Comparison of ENCODE assay signal across 27 cellular contexts in the genomic region with DNA sequence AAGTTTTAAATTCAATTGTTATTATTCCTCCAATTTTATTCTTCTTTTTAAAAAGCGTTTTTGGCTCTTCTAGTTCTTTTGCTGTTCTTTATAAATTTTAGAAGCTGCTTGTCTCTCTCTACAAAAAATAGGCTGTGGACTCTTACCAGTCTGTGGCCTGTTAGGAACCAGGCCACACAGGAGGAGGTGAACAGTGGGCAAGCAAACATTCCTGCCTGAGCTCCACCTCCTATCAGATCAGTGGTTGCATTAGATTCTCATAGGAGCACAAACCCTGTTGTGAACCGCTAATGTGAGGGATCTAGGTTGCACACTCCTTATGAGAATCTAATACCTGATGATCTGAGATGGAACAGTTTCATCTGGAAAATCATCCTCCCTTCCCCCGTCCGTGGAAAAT.
"Had no signal": no experiment of that assay in that cellular context is flagged by ENCODE, and none has a peak within 500 bp of the region (broad histone marks: within the 10 kb centered on the region; RNA-seq: fewer than 3 reads in every experiment).

No MANE protein-coding gene starts in this region.

- FAIRE-seq: RCC 7860 had no signal

- DNase-seq: activated CD4-positive, alpha-beta T cell treated with anti-CD3 and anti-CD28 coated beads, Interleukin-2, amount 10 ng/mL, durations not matched to agents 24 days and 14 days; activated CD4-positive, alpha-beta T cell treated with anti-CD3 and anti-CD28 coated beads, Interleukin-2, amount 50 U/mL, for 4 hours; activated CD8-positive, alpha-beta T cell treated with anti-CD3 and anti-CD28 coated beads for 36 hours; activated effector memory CD4-positive, alpha-beta T cell treated with anti-CD3 and anti-CD28 coated beads, Interleukin-2, amount 50 U/mL, for 16 hours; activated naive CD4-positive, alpha-beta T cell; activated naive CD4-positive, alpha-beta T cell treated with anti-CD3 and anti-CD28 coated beads, Interleukin-2, amount 50 U/mL, for 16 hours; activated naive CD8-positive, alpha-beta T cell treated with anti-CD3 and anti-CD28 coated beads for 36 hours; activated T-cell treated with anti-CD3 and anti-CD28 coated beads, Interleukin-2, amount 50 U/mL, for 1 hour; activated T-cell treated with anti-CD3 and anti-CD28 coated beads, Interleukin-2, amount 50 U/mL, for 72 hours; amniotic stem cell; aorta; Karpas-422; NCI-H1105; NCI-H1417 treated with DMSO at 0.1 percent for 48 hours; NCI-H1930; NCI-H2081 treated with DMSO at 0.1 percent for 48 hours; NCI-H345; NCI-H524 treated with DMSO at 0.1 percent for 48 hours; PC-9; Right ventricle myocardium superior; SW 1271; T1000; WERI-Rb-1 had no signal

- H3K27me3 ChIP-seq: cardiac muscle cell had no signal

- H3K9me3 Mint-ChIP-seq: activated CD4-positive, alpha-beta T cell treated with anti-CD3 and anti-CD28 coated beads, Interleukin-2, amount 10 ng/mL, durations not matched to agents 24 days and 14 days; activated CD8-positive, alpha-beta T cell treated with anti-CD3 and anti-CD28 coated beads for 36 hours; activated naive CD8-positive, alpha-beta T cell treated with anti-CD3 and anti-CD28 coated beads for 36 hours; activated T-helper 17 cell treated with anti-CD3 and anti-CD28 coated beads, Interleukin-2, amount 50 U/mL, for 72 hours; central memory CD8-positive, alpha-beta T cell had no signal

- H3K36me3 ChIP-seq: cardiac muscle cell, WERI-Rb-1 had no signal

- ATAC-seq: activated CD8-positive, alpha-beta T cell treated with anti-CD3 and anti-CD28 coated beads for 36 hours; activated T-cell treated with anti-CD3 and anti-CD28 coated beads, Interleukin-2, amount 50 U/mL, for 72 hours; activated T-helper 17 cell treated with anti-CD3 and anti-CD28 coated beads, Interleukin-2, amount 50 U/mL, for 72 hours had no signal

- H3K27ac Mint-ChIP-seq: activated CD4-positive, alpha-beta T cell treated with anti-CD3 and anti-CD28 coated beads, Interleukin-2, amount 10 ng/mL, durations not matched to agents 24 days and 14 days; activated CD8-positive, alpha-beta T cell treated with anti-CD3 and anti-CD28 coated beads for 36 hours; activated naive CD8-positive, alpha-beta T cell treated with anti-CD3 and anti-CD28 coated beads for 36 hours; activated T-cell treated with anti-CD3 and anti-CD28 coated beads, Interleukin-2, amount 50 U/mL, for 72 hours; activated T-helper 17 cell treated with anti-CD3 and anti-CD28 coated beads, Interleukin-2, amount 50 U/mL, for 72 hours had no signal

- H3K4me3 ChIP-seq: cardiac muscle cell, PC-9 had no signal

- H3K4me3 Mint-ChIP-seq: activated CD4-positive, alpha-beta T cell treated with anti-CD3 and anti-CD28 coated beads, Interleukin-2, amount 10 ng/mL, durations not matched to agents 24 days and 14 days; activated CD8-positive, alpha-beta T cell treated with anti-CD3 and anti-CD28 coated beads for 36 hours; activated naive CD8-positive, alpha-beta T cell treated with anti-CD3 and anti-CD28 coated beads for 36 hours; activated T-cell treated with anti-CD3 and anti-CD28 coated beads, Interleukin-2, amount 50 U/mL, for 72 hours; activated T-helper 17 cell treated with anti-CD3 and anti-CD28 coated beads, Interleukin-2, amount 50 U/mL, for 72 hours; central memory CD8-positive, alpha-beta T cell had no signal

- H3K27ac ChIP-seq: cardiac muscle cell, PC-9, WERI-Rb-1 had no signal

- H2AFZ ChIP-seq: PC-9 had no signal

- H3K36me3 Mint-ChIP-seq: activated naive CD8-positive, alpha-beta T cell treated with anti-CD3 and anti-CD28 coated beads for 36 hours had no signal

- H3K4me1 Mint-ChIP-seq: activated CD4-positive, alpha-beta T cell treated with anti-CD3 and anti-CD28 coated beads, Interleukin-2, amount 10 ng/mL, durations not matched to agents 24 days and 14 days; activated naive CD8-positive, alpha-beta T cell treated with anti-CD3 and anti-CD28 coated beads for 36 hours; activated T-helper 17 cell treated with anti-CD3 and anti-CD28 coated beads, Interleukin-2, amount 50 U/mL, for 72 hours; central memory CD8-positive, alpha-beta T cell had no signal

- H3K27me3 Mint-ChIP-seq: activated CD8-positive, alpha-beta T cell treated with anti-CD3 and anti-CD28 coated beads for 36 hours; activated naive CD8-positive, alpha-beta T cell treated with anti-CD3 and anti-CD28 coated beads for 36 hours; activated T-helper 17 cell treated with anti-CD3 and anti-CD28 coated beads, Interleukin-2, amount 50 U/mL, for 72 hours; central memory CD8-positive, alpha-beta T cell had no signal

- H3K4me2 ChIP-seq: PC-9 had no signal
